ENCODE assay signal across 20 cellular contexts in the genomic region with DNA sequence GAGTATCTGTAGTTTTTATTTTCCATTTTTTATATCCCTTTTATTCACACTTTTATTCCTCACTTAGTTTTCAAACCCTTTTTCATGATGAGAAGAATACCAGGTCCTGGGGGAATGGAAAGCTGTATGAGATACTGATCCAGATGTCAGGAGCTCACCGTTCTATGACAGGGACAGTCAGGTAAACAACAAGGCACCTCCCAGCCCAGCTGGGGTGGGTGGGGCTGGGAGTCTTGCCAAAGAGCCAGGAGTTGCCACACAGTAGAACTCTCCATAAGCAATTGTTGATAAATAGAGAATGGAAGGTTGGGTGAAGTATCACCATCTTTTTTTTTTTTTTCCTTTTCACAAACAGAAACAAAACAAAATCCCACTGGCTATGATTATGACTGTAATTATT.
DNase-seq lines count a peak whose midpoint lies in the region; ATAC-seq and TF ChIP-seq lines count a peak whose summit lies in the region.
"Had no signal": no experiment of that assay in that cellular context is flagged by ENCODE, and none has a peak within 500 bp of the region (broad histone marks: within the 10 kb centered on the region; RNA-seq: fewer than 3 reads in every experiment).

No MANE protein-coding gene starts in this region.

- H3K36me3 Mint-ChIP-seq in MCF 10A (ENCODE audit: insufficient read depth, unreplicated experiment): no peaks in the 10 kb centered on the region
- H3K36me3 Mint-ChIP-seq in type B pancreatic cell: no peaks in the 10 kb centered on the region

- ATAC-seq in mucosa of descending colon (no peak), GM19395 (IDR thresholded peaks at IDR 0.05; ENCODE audit: unreplicated experiment) (no peak), HG02763 (IDR thresholded peaks at IDR 0.05; ENCODE audit: unreplicated experiment) (no peak)
- ATAC-seq: A549, GM12878, PC-3, Right ventricle myocardium inferior had no signal

- H3K36me3 ChIP-seq in breast epithelium (no peaks in the 10 kb centered on the region), MM.1S (replicated peaks; ENCODE audit: insufficient read depth, low read length) (no peaks in the 10 kb centered on the region), mucosa of descending colon (ENCODE audit: low read depth) (no peaks in the 10 kb centered on the region)

- peaks cover 53% of the 10 kb centered on the region for H3F3A ChIP-seq in MM.1S (ENCODE audit: insufficient read depth, low read length)

- peaks cover 17% of the 10 kb centered on the region for H3K27me3 Mint-ChIP-seq in MCF 10A (ENCODE audit: insufficient read depth, unreplicated experiment)
- H3K27me3 Mint-ChIP-seq in type B pancreatic cell: peaks cover 32% of the 10 kb centered on the region

- CTCF ChIA-PET in MCF 10A (lab: Yijun Ruan, JAX): no interaction called here

- no peaks in the 10 kb centered on the region for H4K20me1 ChIP-seq in MM.1S (ENCODE audit: insufficient read depth, low read length)

- H3K9me2 ChIP-seq in MM.1S (replicated peaks; ENCODE audit: insufficient read depth, low read length): no peaks in the 10 kb centered on the region

- POLR2A ChIA-PET in MCF 10A (lab: Yijun Ruan, JAX): no interaction called here

- H3K9me3 ChIP-seq in breast epithelium (no peaks in the 10 kb centered on the region), MM.1S (replicated peaks; ENCODE audit: insufficient read depth, low read length) (no peaks in the 10 kb centered on the region), mucosa of descending colon (no peaks in the 10 kb centered on the region)
- H3K9me3 ChIP-seq: A549 had no signal

- no peak for TF ChIP-seq POLR2A in breast epithelium (IDR thresholded peaks at IDR 0.05)

- H3K79me2 ChIP-seq in MM.1S (ENCODE audit: low read length): no peaks in the 10 kb centered on the region

- H3K4me3 ChIP-seq in breast epithelium (no peak overlapping the region), MM.1S (ENCODE audit: low read length) (no peak overlapping the region), mucosa of descending colon (no peak overlapping the region)
- H3K4me3 ChIP-seq: A549, GM12878 had no signal

- BruUV-seq in MCF 10A (replicated peaks; lab: Mats Ljungman, UMichigan): no TSS peak

- H3K27ac ChIP-seq in breast epithelium (no peak overlapping the region), MM.1S (ENCODE audit: low read length) (peak overlapping the region; percentile 99)
- H3K27ac ChIP-seq: A549 had no signal

- TF ChIP-seq CTCF in MCF 10A (IDR thresholded peaks at IDR 0.05; ENCODE audit: unreplicated experiment) (no peak), breast epithelium (IDR thresholded peaks at IDR 0.05) (no peak), MM.1S (IDR thresholded peaks at IDR 0.05; ENCODE audit: low read length) (no peak), mucosa of descending colon (IDR thresholded peaks at IDR 0.05) (no peak), type B pancreatic cell (conservative IDR thresholded peaks at IDR 0.05) (no peak)

- H3K4me1 ChIP-seq in breast epithelium (no peaks in the 10 kb centered on the region), MM.1S (ENCODE audit: low read length) (peaks cover 69% of the 10 kb centered on the region), mucosa of descending colon (ENCODE audit: low read depth) (no peaks in the 10 kb centered on the region)
- H3K4me1 ChIP-seq: A549 had no signal

- peak overlapping the region; percentile 82; the same call in 1 of the 2 replicates for H3K9ac ChIP-seq in MM.1S (ENCODE audit: low read length)

- DNase-seq in MCF 10A (ENCODE audit: unreplicated experiment) (peak; percentile 48), breast epithelium (ENCODE audit: low spot score in 2 of 2) (no peak), MM.1S (peak; percentile 59), NCI-H748 (lab: John Stamatoyannopoulos, UW; ENCODE audit: unreplicated experiment) (peak; percentile 85), mucosa of descending colon (peak in 2 of 3 donors; percentile 20 to 26), type B pancreatic cell (ENCODE audit: extremely low spot score, unreplicated experiment) (no peak)
- DNase-seq: C1 segment of cervical spinal cord, DMS79 treated with DMSO at 0.1 percent for 48 hours, HCEC 1CT, KBM-7, NCI-H1092, NCI-H1694 treated with DMSO at 0.1 percent for 48 hours, NCI-H526, PC-3, T-helper 9 cell had no signal

- peak overlapping the region; percentile 66 for H3K4me2 ChIP-seq in MM.1S (ENCODE audit: low read depth, low read length)
- H3K4me2 ChIP-seq: A549 had no signal

- no peak overlapping the region for H3K27ac Mint-ChIP-seq in MCF 10A (ENCODE audit: low read depth, unreplicated experiment)
- H3K27ac Mint-ChIP-seq in type B pancreatic cell: no peak overlapping the region

- peaks cover 15% of the 10 kb centered on the region for H3K9me3 Mint-ChIP-seq in MCF 10A (ENCODE audit: unreplicated experiment)
- H3K9me3 Mint-ChIP-seq in type B pancreatic cell: no peaks in the 10 kb centered on the region

- H3K4me3 Mint-ChIP-seq in MCF 10A (ENCODE audit: unreplicated experiment): no peak overlapping the region
- no peak overlapping the region for H3K4me3 Mint-ChIP-seq in type B pancreatic cell

- H3K27me3 ChIP-seq in breast epithelium: peaks cover 0 to 2% of the 10 kb centered on the region in 2 donors
- no peaks in the 10 kb centered on the region for H3K27me3 ChIP-seq in MM.1S (replicated peaks; ENCODE audit: insufficient read depth, low read length)

- intact Hi-C loops in MCF 10A (cut with micrococcal nuclease) (no loop called here), breast epithelium (cut with DNase I; ENCODE audit: low total_unique reads) (no loop called here), mucosa of descending colon (cut with DNase I, micrococcal nuclease) (no loop called here)

- H3K4me1 Mint-ChIP-seq in MCF 10A (ENCODE audit: insufficient read depth, unreplicated experiment) (no peaks in the 10 kb centered on the region), type B pancreatic cell (ENCODE audit: unreplicated experiment) (no peaks in the 10 kb centered on the region)

- no peak overlapping the region for H2AFZ ChIP-seq in MM.1S (ENCODE audit: low read length)

Comparison
In these comparisons a context has a peak if more than half of its experiments do, and no peak if none do; other contexts are left out.
1. DNase-seq: peak in MCF 10A (single experiment), MM.1S (single experiment), NCI-H748 (single experiment) and mucosa of descending colon (2 of 3); none in breast epithelium (0 of 2) and type B pancreatic cell (single experiment).